17 cellular contexts compared by ENCODE assay signal in genomic region chrX:84453351-84454246, GRCh38. TPM values are rescaled to one million over a fixed set of nuclear protein-coding genes. Genes with fewer than 3 reads are reported as not detected.
DNase-seq lines count a peak whose midpoint lies in the region; ATAC-seq and TF ChIP-seq lines count a peak whose summit lies in the region.
"Had no signal": no experiment of that assay in that cellular context is flagged by ENCODE, and none has a peak within 500 bp of the region (broad histone marks: within the 10 kb centered on the region; RNA-seq: fewer than 3 reads in every experiment).

No MANE protein-coding gene starts in this region.

- no peak overlapping the region for H3K4me3 Mint-ChIP-seq in WTC11
- H3K4me3 Mint-ChIP-seq: CD4-positive, alpha-beta memory T cell had no signal

- H3K4me1 ChIP-seq in mammary epithelial cell (ENCODE audit: insufficient read depth, low read length) (peaks cover 4% of the 10 kb centered on the region), breast epithelium (no peaks in the 10 kb centered on the region), BE2C (no peaks in the 10 kb centered on the region)
- H3K4me1 ChIP-seq: Peyer's patch had no signal

- H3K79me2 ChIP-seq in mammary epithelial cell (ENCODE audit: insufficient read depth, low read length) = no peaks in the 10 kb centered on the region

- H3K9me3 ChIP-seq in mammary epithelial cell (replicated peaks; ENCODE audit: insufficient read depth, low read length) = no peaks in the 10 kb centered on the region
- peaks cover 0 to 10% of the 10 kb centered on the region in 2 donors for H3K9me3 ChIP-seq in breast epithelium
- no peaks in the 10 kb centered on the region for H3K9me3 ChIP-seq in BE2C
- H3K9me3 ChIP-seq: Peyer's patch had no signal

- no peak overlapping the region for H3K4me2 ChIP-seq in mammary epithelial cell (ENCODE audit: insufficient read depth, low read depth, low read length)

- dilution Hi-C loops in mammary epithelial cell (cut with HindIII; ENCODE audit: low sequenced_read_pairs) = no loop called here

- ATAC-seq in esophagus mucosa = peak; percentile 18
- ATAC-seq in WTC11 = no peak

- H4K20me1 ChIP-seq in mammary epithelial cell (ENCODE audit: insufficient read depth, low read length) = no peaks in the 10 kb centered on the region

- H3K27me3 ChIP-seq in mammary epithelial cell (ENCODE audit: insufficient read depth, low read length) = no peaks in the 10 kb centered on the region
- peaks cover 0 to 4% of the 10 kb centered on the region in 2 donors for H3K27me3 ChIP-seq in breast epithelium
- H3K27me3 ChIP-seq in BE2C = no peaks in the 10 kb centered on the region
- H3K27me3 ChIP-seq: Peyer's patch had no signal

- POLR2A ChIA-PET in WTC11 (lab: Charles Lee) = no interaction called here

- CTCF ChIA-PET in mammary epithelial cell (lab: Charles Lee; ENCODE audit: low non-redundant PET) (no interaction called here), WTC11 (lab: Charles Lee) (no interaction called here)

- peaks cover 11% of the 10 kb centered on the region; the same call in 1 of the 2 replicates for H3K36me3 Mint-ChIP-seq in WTC11

- H3K9ac ChIP-seq in mammary epithelial cell (ENCODE audit: insufficient read depth, low read length) = no peak overlapping the region

- H3K27me3 Mint-ChIP-seq in WTC11 (ENCODE audit: low read depth) = no peaks in the 10 kb centered on the region
- H3K27me3 Mint-ChIP-seq: CD4-positive, alpha-beta memory T cell had no signal

- H2AFZ ChIP-seq in mammary epithelial cell (ENCODE audit: low read depth, low read length) = no peak overlapping the region

- H3K4me3 ChIP-seq in mammary epithelial cell (replicated peaks in 1 of 3; ENCODE audit: insufficient read depth in 1 of 3, low read depth in 2 of 3, low read length in 3 of 3) = no peak overlapping the region
- no peak overlapping the region for H3K4me3 ChIP-seq in breast epithelium
- no peak overlapping the region for H3K4me3 ChIP-seq in HFF-Myc (replicated peaks; ENCODE audit: low read depth, low read length)
- H3K4me3 ChIP-seq in BE2C (ENCODE audit: low read depth, low read length) = no peak overlapping the region
- H3K4me3 ChIP-seq: Peyer's patch had no signal

- intact Hi-C loops in mammary epithelial cell (cut with micrococcal nuclease) = no loop called here
- intact Hi-C loops in breast epithelium (cut with DNase I; ENCODE audit: low total_unique reads) = no loop called here
- intact Hi-C loops in posterior vena cava (cut with DNase I) = loop anchor here in 1 of 2 donors (10.0 kb wide), 1 partner anchor 1569 kb away; no protein-coding TSS in a partner anchor

- TF ChIP-seq CTCF in mammary epithelial cell (conservative IDR thresholded peaks at IDR 0.05 in 1 of 2, IDR thresholded peaks at IDR 0.05 in 1 of 2; ENCODE audit: extremely low read depth in 1 of 2, insufficient read depth in 1 of 2, low read depth in 1 of 2, low read length in 2 of 2) (no peak), breast epithelium (IDR thresholded peaks at IDR 0.05) (no peak), HFF-Myc (IDR thresholded peaks at IDR 0.05; ENCODE audit: low read depth, low read length, missing control alignments) (no peak), BE2C (IDR thresholded peaks at IDR 0.05; ENCODE audit: low read depth, low read length) (no peak), WTC11 (IDR thresholded peaks at IDR 0.05) (no peak)

- peaks cover 25% of the 10 kb centered on the region for H3K4me1 Mint-ChIP-seq in WTC11
- H3K4me1 Mint-ChIP-seq: CD4-positive, alpha-beta memory T cell had no signal

- no TSS peak for BruUV-seq in mammary epithelial cell (replicated peaks; lab: Mats Ljungman, UMichigan)

- in situ Hi-C loops in mammary epithelial cell (cut with MboI; ENCODE audit: low sequenced_read_pairs in 2 of 2) = no loop called here

- H3K27ac Mint-ChIP-seq in WTC11 = no peak overlapping the region; the same call in 1 of the 2 replicates
- H3K27ac Mint-ChIP-seq: CD4-positive, alpha-beta memory T cell had no signal

- no peak for TF ChIP-seq POLR2A in breast epithelium (IDR thresholded peaks at IDR 0.05)

- H3K27ac ChIP-seq in mammary epithelial cell (ENCODE audit: insufficient read depth, low read depth, low read length) = no peak overlapping the region
- no peak overlapping the region for H3K27ac ChIP-seq in breast epithelium
- H3K27ac ChIP-seq: Peyer's patch had no signal

- peaks cover 16% of the 10 kb centered on the region for H3K9me3 Mint-ChIP-seq in WTC11

- 89% methylated on average over 2 of the region's 2 CpGs for WGBS in mammary epithelial cell (ENCODE audit: low coverage, missing lambda C conversion rate)

- H3K36me3 ChIP-seq in mammary epithelial cell (ENCODE audit: insufficient read depth, low read length) (no peaks in the 10 kb centered on the region), breast epithelium (no peaks in the 10 kb centered on the region), BE2C (no peaks in the 10 kb centered on the region)
- H3K36me3 ChIP-seq: Peyer's patch had no signal

- DNase-seq in mammary epithelial cell (peak; percentile 16), breast epithelium (ENCODE audit: low spot score in 2 of 2) (no peak), HFF-Myc (ENCODE audit: extremely low read depth, low read depth) (peak; percentile 11), posterior vena cava (ENCODE audit: low spot score) (peak; percentile 38), BE2C (no peak), WTC11 (ENCODE audit: low spot score) (no peak)
- DNase-seq in activated naive CD4-positive, alpha-beta T cell (lab: John Stamatoyannopoulos, UW) = no peak
- DNase-seq: AML-193; CD4-positive, alpha-beta memory T cell; H7; Karpas-422; NCI-H2029 treated with DMSO at 0.1 percent for 48 hours; NCI-H69; Peyer's patch; SIG-M5 had no signal

TF ChIP-seq in WTC11, 78 proteins besides CTCF, POLR2A, EP300 and RAD21:
- TF ChIP-seq PREB (CRISPR knock-in tag; IDR thresholded peaks at IDR 0.05; ENCODE audit: borderline replicate concordance) = no peak
- no peak for TF ChIP-seq NFYB (CRISPR knock-in tag; conservative IDR thresholded peaks at IDR 0.05; ENCODE audit: low read depth)
- TF ChIP-seq ZNF416 (CRISPR knock-in tag; IDR thresholded peaks at IDR 0.05) = no peak
- no peak for TF ChIP-seq ZBTB43 (CRISPR knock-in tag; IDR thresholded peaks at IDR 0.05)
- TF ChIP-seq ELF4 (CRISPR knock-in tag; IDR thresholded peaks at IDR 0.05; ENCODE audit: low read depth) = no peak
- no peak for TF ChIP-seq ESRRA (CRISPR knock-in tag; IDR thresholded peaks at IDR 0.05; ENCODE audit: borderline replicate concordance)
- no peak for TF ChIP-seq RORB (CRISPR knock-in tag; IDR thresholded peaks at IDR 0.05)
- no peak for TF ChIP-seq ZNF121 (CRISPR knock-in tag; IDR thresholded peaks at IDR 0.05)

RNA-seq across cellular contexts. Expression of gene HDX, which starts 48.7 kb away (rescaled TPM):
- total RNA-seq in mammary epithelial cell (1 to 10 TPM; 3.7 to 6.7 TPM), breast epithelium (10 to 100 TPM in 1 of 3 donors, 1 to 10 TPM in 2; 6.4 to 12.1 (median 7.9) TPM), esophagus mucosa (0.48 TPM), posterior vena cava (10 to 100 TPM in 1 of 2 donors, 1 to 10 TPM in 1; 9.9 to 13.8 TPM), WTC11 (2021) (5.4 to 6.3 TPM (median 5.5 TPM) in 3 replicates)
- polyA plus RNA-seq in mammary epithelial cell = 1.8 TPM
- polyA minus RNA-seq in mammary epithelial cell = not detected
- polyA plus RNA-seq in BE2C (2012; ENCODE audit: insufficient read depth, insufficient read length, low read depth) = 9.8 TPM
- total RNA-seq: A673 had no signal

Comparison
In these comparisons a context has a peak if more than half of its experiments do, and no peak if none do; other contexts are left out.
1. DNase-seq: peak in mammary epithelial cell (single experiment), HFF-Myc (single experiment) and posterior vena cava (single experiment); none in breast epithelium (0 of 2), activated naive CD4-positive, alpha-beta T cell (0 of 4), BE2C (single experiment) and WTC11 (single experiment).